In the genomic region with DNA sequence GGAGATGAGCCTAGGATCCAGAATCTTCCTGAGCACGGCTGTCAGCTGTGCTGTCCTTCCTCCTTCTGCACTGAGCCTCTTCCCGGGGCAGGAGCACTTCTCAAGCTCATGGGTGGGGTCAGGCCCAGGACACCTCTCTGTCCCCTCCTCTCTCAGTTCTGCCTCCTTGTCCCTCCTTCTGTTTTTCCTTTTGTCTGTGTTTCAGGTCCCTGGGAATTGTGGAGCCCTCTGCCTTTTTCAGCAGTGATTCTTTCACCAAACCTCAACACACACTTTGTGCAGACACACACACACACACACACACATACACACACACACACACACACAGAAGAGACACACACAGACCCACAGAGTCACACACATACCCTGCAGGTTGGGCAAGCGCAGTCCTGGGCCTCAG, we compare ENCODE assay signal across 14 cellular contexts. TPM values are rescaled to one million over a fixed set of nuclear protein-coding genes. Genes with fewer than 3 reads are reported as not detected.
"Had no signal": no experiment of that assay in that cellular context is flagged by ENCODE, and none has a peak within 500 bp of the region (broad histone marks: within the 10 kb centered on the region; RNA-seq: fewer than 3 reads in every experiment).

A gene (minus strand): TSS at position 101 of the 400 bp plus-strand sequence. CDS start 131 bp downstream, outside the sequence.

RNA-seq across cellular contexts. Expression of the gene that starts here (rescaled TPM):
- total RNA-seq: stomach, subcutaneous adipose tissue, temporal lobe, testis, thoracic aorta, thyroid gland, tibial nerve, transverse colon, upper lobe of left lung, upper lobe of right lung, ureter, urinary bladder, uterus, vagina had no signal
- polyA plus RNA-seq: stomach, urinary bladder had no signal
